ENCODE assay signal across 26 cellular contexts in the genomic region with DNA sequence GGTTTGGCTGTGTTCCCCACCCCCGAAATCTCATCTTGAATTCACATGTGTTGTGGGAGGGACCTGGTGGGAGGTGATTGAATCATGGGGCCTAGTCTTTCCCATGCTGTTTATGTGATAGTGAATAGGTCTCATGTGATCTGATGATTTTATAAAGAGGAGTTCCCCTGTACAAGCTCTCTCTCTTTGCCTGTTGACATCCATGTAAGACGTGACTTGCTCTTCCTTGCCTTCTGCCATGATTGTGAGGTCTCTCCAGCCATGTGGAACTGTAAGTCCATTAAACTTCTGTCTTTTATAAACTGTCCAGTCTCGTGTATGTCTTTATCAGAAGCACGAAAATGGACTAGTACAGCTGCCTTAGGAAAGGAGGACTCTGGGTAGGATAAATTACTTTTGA.
"Had no signal": no experiment of that assay in that cellular context is flagged by ENCODE, and none has a peak within 500 bp of the region (broad histone marks: within the 10 kb centered on the region; RNA-seq: fewer than 3 reads in every experiment).

No MANE protein-coding gene starts in this region.

- DNase-seq: stimulated activated CD4-positive, alpha-beta T cell treated with anti-CD3 and anti-CD28 coated beads, Interleukin-2, amount 100 ng/mL, for 48 hours; stimulated activated CD4-positive, alpha-beta T cell treated with anti-CD3 and anti-CD28 coated beads, Interleukin-4, amount 100 ng/mL, for 1 hour; stimulated activated CD4-positive, alpha-beta T cell treated with anti-CD3 and anti-CD28 coated beads, Interleukin-4, amount 100 ng/mL, for 24 hours; stimulated activated CD4-positive, alpha-beta T cell treated with anti-CD3 and anti-CD28 coated beads, Interleukin-4, amount 100 ng/mL, for 4 hours; stimulated activated CD8-positive, alpha-beta memory T cell treated with anti-CD3 and anti-CD28 coated beads, Interleukin-4, amount 100 ng/mL, for 48 hours; stimulated activated naive B cell treated with anti-CD40 and anti-IgM and Interleukin-4, amounts not matched to agents 10 μg/mL and 1 μg/mL and 100 μg/mL, for 72 hours; stimulated activated naive CD4-positive, alpha-beta T cell; stimulated activated naive CD4-positive, alpha-beta T cell treated with Interleukin-2 at 50 U/mL for 16 hours; stimulated activated naive CD8-positive, alpha-beta T cell treated with anti-CD3 and anti-CD28 coated beads, Interleukin-15, amount 100 ng/mL, for 72 hours; stimulated activated naive CD8-positive, alpha-beta T cell treated with anti-CD3 and anti-CD28 coated beads, Interleukin-15, Interleukin-2, amounts not matched to agents 100 U/mL and 50 U/mL, for 24 hours; stomach; substantia nigra; testis; thyroid gland; tibial artery; transverse colon; upper lobe of left lung; upper lobe of right lung; uterus had no signal

- H3K27me3 ChIP-seq: stomach, suprapubic skin, testis, thyroid gland, tibial artery, tibial nerve, transverse colon, upper lobe of left lung, upper lobe of right lung, uterus, vagina had no signal

- H3K4me1 ChIP-seq: stomach, suprapubic skin, testis, thyroid gland, tibial artery, transverse colon, upper lobe of left lung, upper lobe of right lung, uterus, vagina had no signal

- H3K27ac ChIP-seq: stomach, suprapubic skin, testis, thoracic aorta, thyroid gland, tibial artery, tibial nerve, transverse colon, upper lobe of left lung, upper lobe of right lung, uterus, vagina had no signal

- H3K9me3 ChIP-seq: suprapubic skin, testis, thoracic aorta, thyroid gland, upper lobe of right lung, uterus, vagina had no signal

- FAIRE-seq: urothelium cell line had no signal

- ATAC-seq: stimulated activated effector memory CD8-positive, alpha-beta T cell treated with anti-CD3 and anti-CD28 coated beads, Interleukin-12 subunit alpha, Interleukin-12 subunit beta, amount 100 ng/mL, for 72 hours; stimulated activated memory B cell treated with anti-CD40 and anti-IgM and Interleukin-4, amounts not matched to agents 10 μg/mL and 1 μg/mL and 100 μg/mL, for 72 hours; stimulated activated naive B cell treated with anti-CD40 and anti-IgM and Interleukin-4, amounts not matched to agents 10 μg/mL and 1 μg/mL and 100 μg/mL, for 72 hours; stimulated activated naive CD8-positive, alpha-beta T cell treated with anti-CD3 and anti-CD28 coated beads, Interleukin-15, amount 100 ng/mL, for 72 hours; stimulated activated naive CD8-positive, alpha-beta T cell treated with anti-CD3 and anti-CD28 coated beads, Interleukin-15, Interleukin-2, amounts not matched to agents 100 U/mL and 50 U/mL, for 24 hours; upper lobe of right lung had no signal

- H3K36me3 ChIP-seq: stomach, suprapubic skin, thoracic aorta, thyroid gland, tibial nerve, transverse colon, upper lobe of left lung, upper lobe of right lung, uterus, vagina had no signal

- H3K4me3 ChIP-seq: stomach, suprapubic skin, testis, thoracic aorta, thyroid gland, tibial artery, tibial nerve, transverse colon, upper lobe of left lung, upper lobe of right lung, uterus, vagina had no signal
